Comparison of ENCODE assay signal across 1 cellular context in the genomic region with DNA sequence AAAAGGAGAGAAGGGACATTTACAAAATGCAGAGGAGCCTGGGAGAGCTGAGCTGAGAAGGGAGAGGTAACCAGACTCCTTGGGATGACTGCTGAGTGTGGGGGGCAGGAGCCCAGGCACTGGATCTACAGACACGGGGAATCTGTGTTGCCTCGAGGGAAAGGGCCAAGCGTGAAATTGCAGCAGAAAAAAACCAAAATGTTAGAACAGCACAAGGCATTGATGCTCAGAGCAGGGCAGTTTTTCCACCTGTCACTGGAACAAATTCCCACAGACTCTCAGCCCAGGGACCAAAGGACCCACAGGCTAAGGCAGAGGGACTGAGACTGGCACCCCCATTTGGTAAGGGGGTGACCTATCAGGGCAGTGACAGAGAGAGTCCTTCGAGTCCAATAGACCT.
TF ChIP-seq lines count a peak whose summit lies in the region.

No MANE protein-coding gene starts in this region.

TF ChIP-seq in GM23338, 12 proteins besides CTCF, POLR2A, EP300 and RAD21 (continued from another document):
- TF ChIP-seq, protein P1, sequence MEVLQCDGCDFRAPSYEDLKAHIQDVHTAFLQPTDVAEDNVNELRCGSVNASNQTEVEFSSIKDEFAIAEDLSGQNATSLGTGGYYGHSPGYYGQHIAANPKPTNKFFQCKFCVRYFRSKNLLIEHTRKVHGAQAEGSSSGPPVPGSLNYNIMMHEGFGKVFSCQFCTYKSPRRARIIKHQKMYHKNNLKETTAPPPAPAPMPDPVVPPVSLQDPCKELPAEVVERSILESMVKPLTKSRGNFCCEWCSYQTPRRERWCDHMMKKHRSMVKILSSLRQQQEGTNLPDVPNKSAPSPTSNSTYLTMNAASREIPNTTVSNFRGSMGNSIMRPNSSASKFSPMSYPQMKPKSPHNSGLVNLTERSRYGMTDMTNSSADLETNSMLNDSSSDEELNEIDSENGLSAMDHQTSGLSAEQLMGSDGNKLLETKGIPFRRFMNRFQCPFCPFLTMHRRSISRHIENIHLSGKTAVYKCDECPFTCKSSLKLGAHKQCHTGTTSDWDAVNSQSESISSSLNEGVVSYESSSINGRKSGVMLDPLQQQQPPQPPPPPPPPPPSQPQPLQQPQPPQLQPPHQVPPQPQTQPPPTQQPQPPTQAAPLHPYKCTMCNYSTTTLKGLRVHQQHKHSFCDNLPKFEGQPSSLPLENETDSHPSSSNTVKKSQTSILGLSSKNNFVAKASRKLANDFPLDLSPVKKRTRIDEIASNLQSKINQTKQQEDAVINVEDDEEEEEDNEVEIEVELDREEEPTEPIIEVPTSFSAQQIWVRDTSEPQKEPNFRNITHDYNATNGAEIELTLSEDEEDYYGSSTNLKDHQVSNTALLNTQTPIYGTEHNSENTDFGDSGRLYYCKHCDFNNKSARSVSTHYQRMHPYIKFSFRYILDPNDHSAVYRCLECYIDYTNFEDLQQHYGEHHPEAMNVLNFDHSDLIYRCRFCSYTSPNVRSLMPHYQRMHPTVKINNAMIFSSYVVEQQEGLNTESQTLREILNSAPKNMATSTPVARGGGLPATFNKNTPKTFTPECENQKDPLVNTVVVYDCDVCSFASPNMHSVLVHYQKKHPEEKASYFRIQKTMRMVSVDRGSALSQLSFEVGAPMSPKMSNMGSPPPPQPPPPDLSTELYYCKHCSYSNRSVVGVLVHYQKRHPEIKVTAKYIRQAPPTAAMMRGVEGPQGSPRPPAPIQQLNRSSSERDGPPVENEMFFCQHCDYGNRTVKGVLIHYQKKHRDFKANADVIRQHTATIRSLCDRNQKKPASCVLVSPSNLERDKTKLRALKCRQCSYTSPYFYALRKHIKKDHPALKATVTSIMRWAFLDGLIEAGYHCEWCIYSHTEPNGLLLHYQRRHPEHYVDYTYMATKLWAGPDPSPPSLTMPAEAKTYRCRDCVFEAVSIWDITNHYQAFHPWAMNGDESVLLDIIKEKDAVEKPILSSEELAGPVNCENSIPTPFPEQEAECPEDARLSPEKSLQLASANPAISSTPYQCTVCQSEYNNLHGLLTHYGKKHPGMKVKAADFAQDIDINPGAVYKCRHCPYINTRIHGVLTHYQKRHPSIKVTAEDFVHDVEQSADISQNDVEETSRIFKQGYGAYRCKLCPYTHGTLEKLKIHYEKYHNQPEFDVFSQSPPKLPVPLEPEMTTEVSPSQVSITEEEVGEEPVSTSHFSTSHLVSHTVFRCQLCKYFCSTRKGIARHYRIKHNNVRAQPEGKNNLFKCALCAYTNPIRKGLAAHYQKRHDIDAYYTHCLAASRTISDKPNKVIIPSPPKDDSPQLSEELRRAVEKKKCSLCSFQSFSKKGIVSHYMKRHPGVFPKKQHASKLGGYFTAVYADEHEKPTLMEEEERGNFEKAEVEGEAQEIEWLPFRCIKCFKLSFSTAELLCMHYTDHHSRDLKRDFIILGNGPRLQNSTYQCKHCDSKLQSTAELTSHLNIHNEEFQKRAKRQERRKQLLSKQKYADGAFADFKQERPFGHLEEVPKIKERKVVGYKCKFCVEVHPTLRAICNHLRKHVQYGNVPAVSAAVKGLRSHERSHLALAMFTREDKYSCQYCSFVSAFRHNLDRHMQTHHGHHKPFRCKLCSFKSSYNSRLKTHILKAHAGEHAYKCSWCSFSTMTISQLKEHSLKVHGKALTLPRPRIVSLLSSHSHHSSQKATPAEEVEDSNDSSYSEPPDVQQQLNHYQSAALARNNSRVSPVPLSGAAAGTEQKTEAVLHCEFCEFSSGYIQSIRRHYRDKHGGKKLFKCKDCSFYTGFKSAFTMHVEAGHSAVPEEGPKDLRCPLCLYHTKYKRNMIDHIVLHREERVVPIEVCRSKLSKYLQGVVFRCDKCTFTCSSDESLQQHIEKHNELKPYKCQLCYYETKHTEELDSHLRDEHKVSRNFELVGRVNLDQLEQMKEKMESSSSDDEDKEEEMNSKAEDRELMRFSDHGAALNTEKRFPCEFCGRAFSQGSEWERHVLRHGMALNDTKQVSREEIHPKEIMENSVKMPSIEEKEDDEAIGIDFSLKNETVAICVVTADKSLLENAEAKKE (CRISPR knock-in tag; IDR thresholded peaks at IDR 0.05), result no peak
- TF ChIP-seq ZNF114 (CRISPR knock-in tag; IDR thresholded peaks at IDR 0.05) (no peak), EZH2phosphoT487 (IDR thresholded peaks at IDR 0.05; ENCODE audit: unreplicated experiment) (no peak), JUNB (IDR thresholded peaks at IDR 0.05; ENCODE audit: unreplicated experiment) (no peak), NANOG (IDR thresholded peaks at IDR 0.05; ENCODE audit: borderline replicate concordance) (no peak), POLR2AphosphoS5 (IDR thresholded peaks at IDR 0.05; ENCODE audit: low read depth) (no peak)
- TF ChIP-seq, protein P2, sequence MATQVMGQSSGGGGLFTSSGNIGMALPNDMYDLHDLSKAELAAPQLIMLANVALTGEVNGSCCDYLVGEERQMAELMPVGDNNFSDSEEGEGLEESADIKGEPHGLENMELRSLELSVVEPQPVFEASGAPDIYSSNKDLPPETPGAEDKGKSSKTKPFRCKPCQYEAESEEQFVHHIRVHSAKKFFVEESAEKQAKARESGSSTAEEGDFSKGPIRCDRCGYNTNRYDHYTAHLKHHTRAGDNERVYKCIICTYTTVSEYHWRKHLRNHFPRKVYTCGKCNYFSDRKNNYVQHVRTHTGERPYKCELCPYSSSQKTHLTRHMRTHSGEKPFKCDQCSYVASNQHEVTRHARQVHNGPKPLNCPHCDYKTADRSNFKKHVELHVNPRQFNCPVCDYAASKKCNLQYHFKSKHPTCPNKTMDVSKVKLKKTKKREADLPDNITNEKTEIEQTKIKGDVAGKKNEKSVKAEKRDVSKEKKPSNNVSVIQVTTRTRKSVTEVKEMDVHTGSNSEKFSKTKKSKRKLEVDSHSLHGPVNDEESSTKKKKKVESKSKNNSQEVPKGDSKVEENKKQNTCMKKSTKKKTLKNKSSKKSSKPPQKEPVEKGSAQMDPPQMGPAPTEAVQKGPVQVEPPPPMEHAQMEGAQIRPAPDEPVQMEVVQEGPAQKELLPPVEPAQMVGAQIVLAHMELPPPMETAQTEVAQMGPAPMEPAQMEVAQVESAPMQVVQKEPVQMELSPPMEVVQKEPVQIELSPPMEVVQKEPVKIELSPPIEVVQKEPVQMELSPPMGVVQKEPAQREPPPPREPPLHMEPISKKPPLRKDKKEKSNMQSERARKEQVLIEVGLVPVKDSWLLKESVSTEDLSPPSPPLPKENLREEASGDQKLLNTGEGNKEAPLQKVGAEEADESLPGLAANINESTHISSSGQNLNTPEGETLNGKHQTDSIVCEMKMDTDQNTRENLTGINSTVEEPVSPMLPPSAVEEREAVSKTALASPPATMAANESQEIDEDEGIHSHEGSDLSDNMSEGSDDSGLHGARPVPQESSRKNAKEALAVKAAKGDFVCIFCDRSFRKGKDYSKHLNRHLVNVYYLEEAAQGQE (IDR thresholded peaks at IDR 0.05; ENCODE audit: unreplicated experiment), result no peak
- TF ChIP-seq, protein P3, sequence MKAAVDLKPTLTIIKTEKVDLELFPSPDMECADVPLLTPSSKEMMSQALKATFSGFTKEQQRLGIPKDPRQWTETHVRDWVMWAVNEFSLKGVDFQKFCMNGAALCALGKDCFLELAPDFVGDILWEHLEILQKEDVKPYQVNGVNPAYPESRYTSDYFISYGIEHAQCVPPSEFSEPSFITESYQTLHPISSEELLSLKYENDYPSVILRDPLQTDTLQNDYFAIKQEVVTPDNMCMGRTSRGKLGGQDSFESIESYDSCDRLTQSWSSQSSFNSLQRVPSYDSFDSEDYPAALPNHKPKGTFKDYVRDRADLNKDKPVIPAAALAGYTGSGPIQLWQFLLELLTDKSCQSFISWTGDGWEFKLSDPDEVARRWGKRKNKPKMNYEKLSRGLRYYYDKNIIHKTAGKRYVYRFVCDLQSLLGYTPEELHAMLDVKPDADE (IDR thresholded peaks at IDR 0.05), result no peak
